1 cellular context compared by ENCODE assay signal in the genomic region with DNA sequence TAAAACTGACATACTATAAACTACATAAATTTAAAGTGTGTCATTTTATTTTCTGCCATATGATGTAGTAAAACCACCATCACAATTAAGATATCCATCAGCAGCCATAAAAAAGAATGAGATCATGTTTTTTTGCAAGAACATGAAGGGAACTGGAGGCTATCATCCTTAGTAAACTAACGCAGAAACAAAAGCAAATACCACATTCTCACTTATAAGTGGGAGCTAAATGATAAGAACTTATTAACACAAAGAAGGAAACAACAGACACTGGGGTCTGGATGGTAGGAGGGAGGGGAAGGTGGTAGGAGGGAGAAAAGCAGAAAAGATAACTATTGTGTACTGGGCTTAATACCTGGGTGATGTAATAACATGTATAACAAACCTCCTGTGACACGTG.
TF ChIP-seq lines count a peak whose summit lies in the region.

No MANE protein-coding gene starts in this region.

TF ChIP-seq in HEK293, 187 proteins besides CTCF, POLR2A, EP300 and RAD21 (continued from another document and continues in another):
- TF ChIP-seq, protein P1, sequence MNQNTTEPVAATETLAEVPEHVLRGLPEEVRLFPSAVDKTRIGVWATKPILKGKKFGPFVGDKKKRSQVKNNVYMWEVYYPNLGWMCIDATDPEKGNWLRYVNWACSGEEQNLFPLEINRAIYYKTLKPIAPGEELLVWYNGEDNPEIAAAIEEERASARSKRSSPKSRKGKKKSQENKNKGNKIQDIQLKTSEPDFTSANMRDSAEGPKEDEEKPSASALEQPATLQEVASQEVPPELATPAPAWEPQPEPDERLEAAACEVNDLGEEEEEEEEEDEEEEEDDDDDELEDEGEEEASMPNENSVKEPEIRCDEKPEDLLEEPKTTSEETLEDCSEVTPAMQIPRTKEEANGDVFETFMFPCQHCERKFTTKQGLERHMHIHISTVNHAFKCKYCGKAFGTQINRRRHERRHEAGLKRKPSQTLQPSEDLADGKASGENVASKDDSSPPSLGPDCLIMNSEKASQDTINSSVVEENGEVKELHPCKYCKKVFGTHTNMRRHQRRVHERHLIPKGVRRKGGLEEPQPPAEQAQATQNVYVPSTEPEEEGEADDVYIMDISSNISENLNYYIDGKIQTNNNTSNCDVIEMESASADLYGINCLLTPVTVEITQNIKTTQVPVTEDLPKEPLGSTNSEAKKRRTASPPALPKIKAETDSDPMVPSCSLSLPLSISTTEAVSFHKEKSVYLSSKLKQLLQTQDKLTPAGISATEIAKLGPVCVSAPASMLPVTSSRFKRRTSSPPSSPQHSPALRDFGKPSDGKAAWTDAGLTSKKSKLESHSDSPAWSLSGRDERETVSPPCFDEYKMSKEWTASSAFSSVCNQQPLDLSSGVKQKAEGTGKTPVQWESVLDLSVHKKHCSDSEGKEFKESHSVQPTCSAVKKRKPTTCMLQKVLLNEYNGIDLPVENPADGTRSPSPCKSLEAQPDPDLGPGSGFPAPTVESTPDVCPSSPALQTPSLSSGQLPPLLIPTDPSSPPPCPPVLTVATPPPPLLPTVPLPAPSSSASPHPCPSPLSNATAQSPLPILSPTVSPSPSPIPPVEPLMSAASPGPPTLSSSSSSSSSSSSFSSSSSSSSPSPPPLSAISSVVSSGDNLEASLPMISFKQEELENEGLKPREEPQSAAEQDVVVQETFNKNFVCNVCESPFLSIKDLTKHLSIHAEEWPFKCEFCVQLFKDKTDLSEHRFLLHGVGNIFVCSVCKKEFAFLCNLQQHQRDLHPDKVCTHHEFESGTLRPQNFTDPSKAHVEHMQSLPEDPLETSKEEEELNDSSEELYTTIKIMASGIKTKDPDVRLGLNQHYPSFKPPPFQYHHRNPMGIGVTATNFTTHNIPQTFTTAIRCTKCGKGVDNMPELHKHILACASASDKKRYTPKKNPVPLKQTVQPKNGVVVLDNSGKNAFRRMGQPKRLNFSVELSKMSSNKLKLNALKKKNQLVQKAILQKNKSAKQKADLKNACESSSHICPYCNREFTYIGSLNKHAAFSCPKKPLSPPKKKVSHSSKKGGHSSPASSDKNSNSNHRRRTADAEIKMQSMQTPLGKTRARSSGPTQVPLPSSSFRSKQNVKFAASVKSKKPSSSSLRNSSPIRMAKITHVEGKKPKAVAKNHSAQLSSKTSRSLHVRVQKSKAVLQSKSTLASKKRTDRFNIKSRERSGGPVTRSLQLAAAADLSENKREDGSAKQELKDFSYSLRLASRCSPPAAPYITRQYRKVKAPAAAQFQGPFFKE (tag by site-specific recombination; IDR thresholded peaks at IDR 0.05; ENCODE audit: borderline replicate concordance) = no peak
- TF ChIP-seq ZNF548 (tag by site-specific recombination; IDR thresholded peaks at IDR 0.05) (no peak), ZNF558 (tag by site-specific recombination; IDR thresholded peaks at IDR 0.05) (peak; percentile 76), ZNF777 (tag by site-specific recombination; IDR thresholded peaks at IDR 0.05; ENCODE audit: borderline replicate concordance) (no peak), ZNF600 (tag by site-specific recombination; IDR thresholded peaks at IDR 0.05) (peak; percentile 59; the same call in 1 of the 2 replicates), ZNF335 (tag by site-specific recombination; conservative IDR thresholded peaks at IDR 0.05) (no peak), SETDB1 (IDR thresholded peaks at IDR 0.05; ENCODE audit: insufficient read length, low read length) (no peak), ZNF623 (tag by site-specific recombination; IDR thresholded peaks at IDR 0.05) (peak; percentile 13; the same call in 1 of the 2 replicates), ZNF704 (tag by site-specific recombination; IDR thresholded peaks at IDR 0.05) (no peak), ZSCAN5A (tag by site-specific recombination; IDR thresholded peaks at IDR 0.05) (no peak), ZNF514 (tag by site-specific recombination; IDR thresholded peaks at IDR 0.05) (no peak), YY1 (tag by site-specific recombination; IDR thresholded peaks at IDR 0.05) (no peak), ZNF791 (tag by site-specific recombination; IDR thresholded peaks at IDR 0.05) (no peak), ZNF747 (tag by site-specific recombination; IDR thresholded peaks at IDR 0.05) (no peak), PRDM1 (tag by site-specific recombination; IDR thresholded peaks at IDR 0.05) (no peak), ZFP37 (tag by site-specific recombination; IDR thresholded peaks at IDR 0.05) (0 out of 2 replicates have a peak, but pooled peaks have one; percentile 51), ZNF707 (tag by site-specific recombination; IDR thresholded peaks at IDR 0.05) (no peak), ZNF596 (tag by site-specific recombination; IDR thresholded peaks at IDR 0.05) (no peak), SP7 (tag by site-specific recombination; IDR thresholded peaks at IDR 0.05) (peak; percentile 95), ZBTB8A (tag by site-specific recombination; IDR thresholded peaks at IDR 0.05) (peak; percentile 59), ZNF214 (tag by site-specific recombination; IDR thresholded peaks at IDR 0.05; ENCODE audit: borderline replicate concordance) (no peak), ZNF776 (tag by site-specific recombination; IDR thresholded peaks at IDR 0.05; ENCODE audit: borderline replicate concordance) (no peak), ZBTB10 (tag by site-specific recombination; IDR thresholded peaks at IDR 0.05) (0 out of 2 replicates have a peak, but pooled peaks have one; percentile 32), ELK4 (IDR thresholded peaks at IDR 0.05; ENCODE audit: borderline replicate concordance, low read depth, low read length) (no peak), YY2 (tag by site-specific recombination; IDR thresholded peaks at IDR 0.05) (peak; percentile 52; the same call in 1 of the 2 replicates), SP2 (tag by site-specific recombination; IDR thresholded peaks at IDR 0.05) (no peak; the same call in 1 of the 2 replicates), MZF1 (tag by site-specific recombination; IDR thresholded peaks at IDR 0.05; ENCODE audit: borderline replicate concordance) (0 out of 2 replicates have a peak, but pooled peaks have one; percentile 53), ZNF19 (tag by site-specific recombination; IDR thresholded peaks at IDR 0.05; ENCODE audit: low read depth) (0 out of 2 replicates have a peak, but pooled peaks have one; percentile 32), ZNF16 (tag by site-specific recombination; IDR thresholded peaks at IDR 0.05; ENCODE audit: low read depth) (no peak), ZNF621 (tag by site-specific recombination; IDR thresholded peaks at IDR 0.05) (no peak), ZBTB44 (tag by site-specific recombination; IDR thresholded peaks at IDR 0.05) (0 out of 2 replicates have a peak, but pooled peaks have one; percentile 23), ZNF23 (tag by site-specific recombination; IDR thresholded peaks at IDR 0.05; ENCODE audit: borderline replicate concordance) (no peak), MYNN (tag by site-specific recombination; IDR thresholded peaks at IDR 0.05; ENCODE audit: borderline replicate concordance) (no peak), ZNF302 (tag by site-specific recombination; IDR thresholded peaks at IDR 0.05; ENCODE audit: low read depth) (0 out of 2 replicates have a peak, but pooled peaks have one; percentile 55), ZNF37A (tag by site-specific recombination; IDR thresholded peaks at IDR 0.05) (no peak)
- TF ChIP-seq, protein P2, sequence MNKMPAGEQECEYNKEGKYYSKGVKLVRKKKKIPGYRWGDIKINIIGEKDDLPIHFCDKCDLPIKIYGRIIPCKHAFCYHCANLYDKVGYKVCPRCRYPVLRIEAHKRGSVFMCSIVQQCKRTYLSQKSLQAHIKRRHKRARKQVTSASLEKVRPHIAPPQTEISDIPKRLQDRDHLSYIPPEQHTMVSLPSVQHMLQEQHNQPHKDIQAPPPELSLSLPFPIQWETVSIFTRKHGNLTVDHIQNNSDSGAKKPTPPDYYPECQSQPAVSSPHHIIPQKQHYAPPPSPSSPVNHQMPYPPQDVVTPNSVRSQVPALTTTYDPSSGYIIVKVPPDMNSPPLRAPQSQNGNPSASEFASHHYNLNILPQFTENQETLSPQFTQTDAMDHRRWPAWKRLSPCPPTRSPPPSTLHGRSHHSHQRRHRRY (tag by site-specific recombination; IDR thresholded peaks at IDR 0.05) = no peak
- TF ChIP-seq, protein P3, sequence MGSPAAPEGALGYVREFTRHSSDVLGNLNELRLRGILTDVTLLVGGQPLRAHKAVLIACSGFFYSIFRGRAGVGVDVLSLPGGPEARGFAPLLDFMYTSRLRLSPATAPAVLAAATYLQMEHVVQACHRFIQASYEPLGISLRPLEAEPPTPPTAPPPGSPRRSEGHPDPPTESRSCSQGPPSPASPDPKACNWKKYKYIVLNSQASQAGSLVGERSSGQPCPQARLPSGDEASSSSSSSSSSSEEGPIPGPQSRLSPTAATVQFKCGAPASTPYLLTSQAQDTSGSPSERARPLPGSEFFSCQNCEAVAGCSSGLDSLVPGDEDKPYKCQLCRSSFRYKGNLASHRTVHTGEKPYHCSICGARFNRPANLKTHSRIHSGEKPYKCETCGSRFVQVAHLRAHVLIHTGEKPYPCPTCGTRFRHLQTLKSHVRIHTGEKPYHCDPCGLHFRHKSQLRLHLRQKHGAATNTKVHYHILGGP (tag by site-specific recombination; IDR thresholded peaks at IDR 0.05) = peak; percentile 52; the same call in 1 of the 2 replicates
- TF ChIP-seq, protein P4, sequence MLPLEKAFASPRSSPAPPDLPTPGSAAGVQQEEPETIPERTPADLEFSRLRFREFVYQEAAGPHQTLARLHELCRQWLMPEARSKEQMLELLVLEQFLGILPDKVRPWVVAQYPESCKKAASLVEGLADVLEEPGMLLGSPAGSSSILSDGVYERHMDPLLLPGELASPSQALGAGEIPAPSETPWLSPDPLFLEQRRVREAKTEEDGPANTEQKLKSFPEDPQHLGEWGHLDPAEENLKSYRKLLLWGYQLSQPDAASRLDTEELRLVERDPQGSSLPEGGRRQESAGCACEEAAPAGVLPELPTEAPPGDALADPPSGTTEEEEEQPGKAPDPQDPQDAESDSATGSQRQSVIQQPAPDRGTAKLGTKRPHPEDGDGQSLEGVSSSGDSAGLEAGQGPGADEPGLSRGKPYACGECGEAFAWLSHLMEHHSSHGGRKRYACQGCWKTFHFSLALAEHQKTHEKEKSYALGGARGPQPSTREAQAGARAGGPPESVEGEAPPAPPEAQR (tag by site-specific recombination; IDR thresholded peaks at IDR 0.05) = no peak
